In genomic region chr1:23208527-23208926, GRCh38 we compare ENCODE assay signal across 3 cellular contexts.
TF ChIP-seq lines count a peak whose summit lies in the region.

No MANE protein-coding gene starts in this region.

TF ChIP-seq in HepG2, 621 proteins besides CTCF, POLR2A, EP300 and RAD21:
- TF ChIP-seq ZNF629 (CRISPR knock-in tag; conservative IDR thresholded peaks at IDR 0.05) (peak; percentile 84), SALL1 (CRISPR knock-in tag; IDR thresholded peaks at IDR 0.05) (no peak), ZNF546 (CRISPR knock-in tag; conservative IDR thresholded peaks at IDR 0.05) (no peak), CBFB (CRISPR knock-in tag; IDR thresholded peaks at IDR 0.05) (no peak), ARID4A (CRISPR knock-in tag; IDR thresholded peaks at IDR 0.05; ENCODE audit: borderline replicate concordance) (no peak), MEIS1 (CRISPR knock-in tag; IDR thresholded peaks at IDR 0.05; ENCODE audit: borderline replicate concordance) (no peak), ZNF234 (CRISPR knock-in tag; conservative IDR thresholded peaks at IDR 0.05) (no peak)

TF ChIP-seq in K562, 482 proteins besides CTCF, POLR2A, EP300 and RAD21:
- TF ChIP-seq ADNP (tag; IDR thresholded peaks at IDR 0.05), result peak; percentile 63; the same call in 1 of the 2 replicates
- no peak for TF ChIP-seq SMARCA4 (IDR thresholded peaks at IDR 0.05)
- TF ChIP-seq ZNF197 (CRISPR knock-in tag; IDR thresholded peaks at IDR 0.05; ENCODE audit: low read depth), result no peak
- TF ChIP-seq BCOR (IDR thresholded peaks at IDR 0.05), result peak; percentile 93
- TF ChIP-seq PATZ1 (CRISPR knock-in tag; IDR thresholded peaks at IDR 0.05; ENCODE audit: borderline replicate concordance), result no peak
- no peak for TF ChIP-seq GTF2A2 (tag; IDR thresholded peaks at IDR 0.05)
- TF ChIP-seq KDM1A (IDR thresholded peaks at IDR 0.05), result peak; percentile 60 to 81
- peak; percentile 92 for TF ChIP-seq RBM25 (IDR thresholded peaks at IDR 0.05; ENCODE audit: low read depth, low read length, severe bottlenecking)
- TF ChIP-seq HDAC2 (IDR thresholded peaks at IDR 0.05), result peak; percentile 72
- TF ChIP-seq RBM14 (IDR thresholded peaks at IDR 0.05; ENCODE audit: borderline replicate concordance, insufficient read depth, low read depth, low read length), result no peak
- peak; percentile 89 for TF ChIP-seq SMARCA5 (IDR thresholded peaks at IDR 0.05)

TF ChIP-seq in H1, 55 proteins besides CTCF, POLR2A, EP300 and RAD21:
- peak; percentile 54; the same call in 1 of the 2 replicates for TF ChIP-seq KDM1A (IDR thresholded peaks at IDR 0.05; ENCODE audit: borderline replicate concordance, low read length)
- TF ChIP-seq SAP30 (IDR thresholded peaks at IDR 0.05; ENCODE audit: insufficient read depth, insufficient replicate concordance, low read length), result no peak
